Comparison of ENCODE assay signal across 21 cellular contexts in the genomic region with DNA sequence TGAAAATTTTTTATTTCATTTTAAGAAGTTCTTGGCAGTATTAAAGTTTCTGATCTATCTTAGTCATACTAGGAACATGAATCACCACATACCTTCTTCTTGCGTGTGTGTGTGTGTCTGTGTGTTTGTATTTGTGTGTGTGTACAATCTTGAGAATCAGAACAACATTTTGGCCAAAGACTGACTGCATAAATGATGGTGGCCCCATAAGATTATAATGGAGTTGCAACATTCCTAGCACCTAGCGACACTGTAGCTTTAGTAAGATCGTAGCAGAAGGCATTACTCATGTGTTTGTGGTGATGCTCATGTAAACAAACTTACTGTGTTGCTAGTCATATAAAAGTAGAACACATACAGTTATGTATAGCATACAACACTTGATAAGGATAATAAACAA.
DNase-seq lines count a peak whose midpoint lies in the region; ATAC-seq and TF ChIP-seq lines count a peak whose summit lies in the region.
"Had no signal": no experiment of that assay in that cellular context is flagged by ENCODE, and none has a peak within 500 bp of the region (broad histone marks: within the 10 kb centered on the region; RNA-seq: fewer than 3 reads in every experiment).

No MANE protein-coding gene starts in this region.

- no peak for TF ChIP-seq CTCF in AG10803 (conservative IDR thresholded peaks at IDR 0.05; ENCODE audit: low read length)
- TF ChIP-seq CTCF in epithelial cell of esophagus (IDR thresholded peaks at IDR 0.05; ENCODE audit: insufficient read depth, low read depth, low read length, missing control alignments) = no peak

- peak; percentile 63 for DNase-seq in AG10803 (ENCODE audit: low read depth)
- peak; percentile 70 for DNase-seq in epithelial cell of esophagus (ENCODE audit: low read depth)
- no peak for DNase-seq in NCI-H1092 (lab: John Stamatoyannopoulos, UW)
- no peak for DNase-seq in NCI-H526 treated with DMSO at 0.1 percent for 48 hours (lab: John Stamatoyannopoulos, UW)
- DNase-seq in NOMO-1 treated with DMSO at 0.1 percent for 48 hours (lab: John Stamatoyannopoulos, UW; ENCODE audit: unreplicated experiment) = no peak
- DNase-seq: activated CD4-positive, alpha-beta T cell treated with anti-CD3 and anti-CD28 coated beads, Interleukin-2, amount 50 U/mL, for 4 hours; activated gamma-delta T cell treated with Interleukin-2 at 50 U/mL for 16 hours; BE2C; DND-41; Kasumi-1; NCI-H1930; NCI-H774; nephron progenitor cell; RPMI8226; stimulated activated CD4-positive, alpha-beta T cell treated with anti-CD3 and anti-CD28 coated beads, Interleukin-2, amount 100 ng/mL, for 48 hours; T-helper 17 cell; uterus had no signal

- H3K4me3 ChIP-seq in AG10803 (ENCODE audit: low read length) = no peak overlapping the region
- H3K4me3 ChIP-seq in epithelial cell of esophagus (ENCODE audit: low read length) = no peak overlapping the region
- H3K4me3 ChIP-seq: lung, uterus had no signal

- ATAC-seq in GM18858 (IDR thresholded peaks at IDR 0.05; ENCODE audit: unreplicated experiment) (peak; percentile 25), HG03442 (IDR thresholded peaks at IDR 0.05; ENCODE audit: unreplicated experiment) (peak; percentile 28), HG02970 (IDR thresholded peaks at IDR 0.05; ENCODE audit: low FRiP score, unreplicated experiment) (no peak)
- ATAC-seq: T-helper 17 cell had no signal

Comparison
In these comparisons a context has a peak if more than half of its experiments do, and no peak if none do; other contexts are left out.
1. DNase-seq: peak in AG10803 (single experiment) and epithelial cell of esophagus (single experiment); none in NCI-H1092 (single experiment), NCI-H526 treated with DMSO at 0.1 percent for 48 hours (single experiment) and NOMO-1 treated with DMSO at 0.1 percent for 48 hours (single experiment).